In the genomic region with DNA sequence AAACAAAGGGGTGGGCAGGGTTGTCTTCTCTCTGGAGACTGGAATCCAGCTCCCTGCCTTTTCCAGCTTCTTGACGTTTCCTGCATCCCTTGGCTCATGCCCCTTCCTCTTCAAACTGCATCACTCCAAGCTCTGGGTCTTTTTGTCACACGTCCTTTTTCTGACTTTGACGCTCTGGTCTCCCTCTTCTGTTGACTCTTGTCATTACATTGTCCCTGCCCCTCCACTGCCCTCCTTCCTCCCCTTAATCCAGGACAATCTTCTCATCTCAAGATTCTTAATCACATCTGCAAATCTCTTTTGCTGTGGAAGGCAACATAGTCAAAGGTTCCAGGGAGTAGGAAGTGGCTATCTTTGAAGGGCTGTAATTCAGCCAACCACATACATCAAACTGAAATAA, we compare ENCODE assay signal across 25 cellular contexts.
A peak's percentile ranks its signal among the peaks of the same experiment; 100 is the strongest.
DNase-seq lines count a peak whose midpoint lies in the region; ATAC-seq, FAIRE-seq and TF ChIP-seq lines count a peak whose summit lies in the region.
"Had no signal": no experiment of that assay in that cellular context is flagged by ENCODE, and none has a peak within 500 bp of the region (broad histone marks: within the 10 kb centered on the region; RNA-seq: fewer than 3 reads in every experiment).

No MANE protein-coding gene starts in this region.

- ATAC-seq in GM12878, result peak; percentile 45; the same call in 2 of the 3 replicates
- no peak for ATAC-seq in HG03045 (IDR thresholded peaks at IDR 0.05; ENCODE audit: unreplicated experiment)
- no peak for ATAC-seq in GM18909 (IDR thresholded peaks at IDR 0.05; ENCODE audit: poor library complexity, unreplicated experiment)
- no peak for ATAC-seq in gastrocnemius medialis
- ATAC-seq: activated T-helper 17 cell treated with anti-CD3 and anti-CD28 coated beads, Interleukin-2, amount 50 U/mL, for 72 hours; effector memory CD8-positive, alpha-beta T cell had no signal

- TF ChIP-seq POLR2A in GM12878 (IDR thresholded peaks at IDR 0.05; ENCODE audit: low read depth, low read length), result no peak
- TF ChIP-seq POLR2A in gastrocnemius medialis (IDR thresholded peaks at IDR 0.05), result no peak

- H3K4me3 ChIP-seq in BE2C (ENCODE audit: low read depth, low read length), result no peak overlapping the region
- no peak overlapping the region for H3K4me3 ChIP-seq in GM12875 (ENCODE audit: low read depth, low read length)
- no peak overlapping the region for H3K4me3 ChIP-seq in GM12878
- H3K4me3 ChIP-seq in gastrocnemius medialis, result no peak overlapping the region
- H3K4me3 ChIP-seq: esophagus muscularis mucosa had no signal

- no peaks in the 10 kb centered on the region for H3K79me2 ChIP-seq in GM12878 (ENCODE audit: control insufficient read depth, insufficient read depth, low read length)

- BruUV-seq in GM12878 (replicated peaks; lab: Mats Ljungman, UMichigan), result no TSS peak

- H3K9me3 ChIP-seq in BE2C (no peaks in the 10 kb centered on the region), GM12878 (replicated peaks; ENCODE audit: control insufficient read depth, insufficient read depth, low read length) (no peaks in the 10 kb centered on the region), gastrocnemius medialis (no peaks in the 10 kb centered on the region)
- H3K9me3 ChIP-seq: esophagus muscularis mucosa had no signal

- H3K4me1 ChIP-seq in BE2C (no peaks in the 10 kb centered on the region), GM12878 (ENCODE audit: control insufficient read depth, insufficient read depth, low read length) (no peaks in the 10 kb centered on the region; the same call in 1 of the 2 replicates), gastrocnemius medialis (no peaks in the 10 kb centered on the region)
- H3K4me1 ChIP-seq: esophagus muscularis mucosa had no signal

- H3K27ac ChIP-seq in GM12878 (ENCODE audit: control insufficient read depth, insufficient read depth), result no peak overlapping the region
- no peak overlapping the region for H3K27ac ChIP-seq in gastrocnemius medialis
- H3K27ac ChIP-seq: C4-2B, esophagus muscularis mucosa had no signal

- no peak for DNase-seq in BE2C
- DNase-seq in NCI-H82 (lab: John Stamatoyannopoulos, UW), result peak; percentile 73
- no peak for DNase-seq in GM12878 (ENCODE audit: low read depth, low spot score)
- DNase-seq in RKO (ENCODE audit: low spot score), result no peak
- DNase-seq in gastrocnemius medialis, result no peak
- DNase-seq: ACHN; activated CD4-positive, alpha-beta T cell treated with anti-CD3 and anti-CD28 coated beads for 48 hours; activated naive CD8-positive, alpha-beta T cell treated with anti-CD3 and anti-CD28 coated beads for 36 hours; Calu3; effector memory CD8-positive, alpha-beta T cell; islet precursor cell; MM.1S; NCI-H1694; NCI-H2171 treated with DMSO at 0.1 percent for 48 hours; NCI-H526; posterior cingulate gyrus; Right ventricle myocardium superior had no signal

- H3K9ac ChIP-seq in GM12878 (ENCODE audit: control insufficient read depth, insufficient read depth, low read length), result no peak overlapping the region

- intact Hi-C loops in GM12878 (cut with micrococcal nuclease; ENCODE audit: unreplicated experiment), result loop anchor here (5.0 kb wide), 1 partner anchor 180 kb away; a partner anchor contains a TSS
- intact Hi-C loops in gastrocnemius medialis (cut with DNase I; ENCODE audit: low total_unique reads), result no loop called here

- no peaks in the 10 kb centered on the region for H4K20me1 ChIP-seq in GM12878 (ENCODE audit: control insufficient read depth, insufficient read depth)

- in situ Hi-C loops in GM12878 (cut with MboI) (no loop called here), gastrocnemius medialis (cut with MboI; ENCODE audit: low sequenced_read_pairs in 4 of 4) (no loop called here)

- TF ChIP-seq CTCF in BE2C (IDR thresholded peaks at IDR 0.05; ENCODE audit: low read depth, low read length) (0 out of 2 replicates have a peak, but pooled peaks have one; percentile 4), GM12875 (IDR thresholded peaks at IDR 0.05; ENCODE audit: borderline replicate concordance, insufficient read depth, low read depth, low read length) (0 out of 2 replicates have a peak, but pooled peaks have one; percentile 4), GM12878 (IDR thresholded peaks at IDR 0.05 in 2 of 3, conservative IDR thresholded peaks at IDR 0.05 in 1 of 3; ENCODE audit: control insufficient read depth in 2 of 3, extremely low read depth in 1 of 3, insufficient read depth in 1 of 3, low read depth in 3 of 3, low read length in 3 of 3) (no peak), gastrocnemius medialis (IDR thresholded peaks at IDR 0.05 in 4 of 5, conservative IDR thresholded peaks at IDR 0.05 in 1 of 5) (no peak)

- SMC1A ChIA-PET in GM12878 (lab: Charles Lee; ENCODE audit: uncharacterized antibody, unreplicated experiment), result interaction anchor here (0.7 to 25.0 kb wide), 16 partner anchors 7 to 140 kb away, joined by 3 to 727 read pairs (median 4); no protein-coding TSS in a partner anchor

- no peak overlapping the region for H3K4me2 ChIP-seq in GM12878 (ENCODE audit: control insufficient read depth, insufficient read depth)

- WGBS in GM12878 (ENCODE audit: insufficient coverage, insufficient replicate concordance, low lambda C conversion rate, missing lambda C conversion rate), result 62% methylated on average over 3 of the region's 3 CpGs

- POLR2A ChIA-PET in GM12878 (lab: Charles Lee), result interaction anchor here (1.1 to 1.4 kb wide), 3 partner anchors 72 to 117 kb away, joined by 3 to 6 read pairs (median 4); no protein-coding TSS in a partner anchor

- H3K36me3 ChIP-seq in BE2C, result no peaks in the 10 kb centered on the region
- no peaks in the 10 kb centered on the region for H3K36me3 ChIP-seq in GM12878 (ENCODE audit: control insufficient read depth in 2 of 2, insufficient read depth in 2 of 2, low read length in 1 of 2)
- no peaks in the 10 kb centered on the region for H3K36me3 ChIP-seq in gastrocnemius medialis
- H3K36me3 ChIP-seq: esophagus muscularis mucosa had no signal

- H3K27me3 ChIP-seq in BE2C (no peaks in the 10 kb centered on the region), GM12878 (replicated peaks in 1 of 2; ENCODE audit: control insufficient read depth in 2 of 2, insufficient read depth in 2 of 2, low read length in 1 of 2) (no peaks in the 10 kb centered on the region), gastrocnemius medialis (no peaks in the 10 kb centered on the region)
- H3K27me3 ChIP-seq: esophagus muscularis mucosa had no signal

- no peak for TF ChIP-seq EP300 in GM12878 (IDR thresholded peaks at IDR 0.05; ENCODE audit: borderline replicate concordance in 1 of 2, control insufficient read depth in 1 of 2, low read depth in 2 of 2, low read length in 2 of 2)

- RAD21 ChIA-PET in GM12878 (lab: Charles Lee; ENCODE audit: unreplicated experiment), result interaction anchor here (0.8 to 4.5 kb wide), 4 partner anchors 10 to 114 kb away, joined by 3 to 24 read pairs (median 13); no protein-coding TSS in a partner anchor

- H2AFZ ChIP-seq in GM12878 (ENCODE audit: control insufficient read depth, low read depth, low read length), result no peak overlapping the region

- no peak for FAIRE-seq in GM12878 (lab: Jason Lieb, UNC)
- FAIRE-seq: frontal cortex, GM19239 had no signal

- CTCF ChIA-PET in GM12878 (lab: Yijun Ruan, JAX), result interaction anchor here (1.2 to 17.2 kb wide), 6 partner anchors 9 to 121 kb away, joined by 4 to 571 read pairs (median 7); no protein-coding TSS in a partner anchor

- no peak for TF ChIP-seq RAD21 in GM12878 (IDR thresholded peaks at IDR 0.05; ENCODE audit: insufficient read depth, low read depth, low read length)

TF ChIP-seq in GM12878, 131 proteins besides CTCF, POLR2A, EP300 and RAD21:
- TF ChIP-seq NFYA (IDR thresholded peaks at IDR 0.05; ENCODE audit: borderline replicate concordance, low read depth, low read length), result no peak
- TF ChIP-seq SPI1 (IDR thresholded peaks at IDR 0.05; ENCODE audit: borderline replicate concordance, insufficient read depth, low read depth, low read length), result no peak
- no peak for TF ChIP-seq RUNX3 (IDR thresholded peaks at IDR 0.05; ENCODE audit: low read length)
- TF ChIP-seq ETV6 (conservative IDR thresholded peaks at IDR 0.05 in 1 of 2, IDR thresholded peaks at IDR 0.05 in 1 of 2; ENCODE audit: borderline replicate concordance in 1 of 2, low read depth in 1 of 2), result no peak
- TF ChIP-seq MXI1 (IDR thresholded peaks at IDR 0.05; ENCODE audit: low read depth, low read length), result no peak
- no peak for TF ChIP-seq RAD51 (IDR thresholded peaks at IDR 0.05)
- no peak for TF ChIP-seq LARP7 (IDR thresholded peaks at IDR 0.05)
- TF ChIP-seq RBBP5 (conservative IDR thresholded peaks at IDR 0.05), result no peak
- TF ChIP-seq IKZF2 (IDR thresholded peaks at IDR 0.05), result no peak
- TF ChIP-seq PML (IDR thresholded peaks at IDR 0.05; ENCODE audit: low read length), result no peak
- no peak for TF ChIP-seq SREBF1 (IDR thresholded peaks at IDR 0.05; ENCODE audit: low read length)
- no peak for TF ChIP-seq NR2F1 (conservative IDR thresholded peaks at IDR 0.05)
- TF ChIP-seq ZNF622 (IDR thresholded peaks at IDR 0.05), result no peak
TF ChIP-seq in GM12878: peak in this region for 0.

Comparison
In these comparisons a context has a peak if more than half of its experiments do, and no peak if none do; other contexts are left out.
1. CTCF ChIP-seq: peak in BE2C (single experiment) and GM12875 (single experiment); none in GM12878 (0 of 3) and gastrocnemius medialis (0 of 5).